16 cellular contexts compared by ENCODE assay signal in the genomic region with DNA sequence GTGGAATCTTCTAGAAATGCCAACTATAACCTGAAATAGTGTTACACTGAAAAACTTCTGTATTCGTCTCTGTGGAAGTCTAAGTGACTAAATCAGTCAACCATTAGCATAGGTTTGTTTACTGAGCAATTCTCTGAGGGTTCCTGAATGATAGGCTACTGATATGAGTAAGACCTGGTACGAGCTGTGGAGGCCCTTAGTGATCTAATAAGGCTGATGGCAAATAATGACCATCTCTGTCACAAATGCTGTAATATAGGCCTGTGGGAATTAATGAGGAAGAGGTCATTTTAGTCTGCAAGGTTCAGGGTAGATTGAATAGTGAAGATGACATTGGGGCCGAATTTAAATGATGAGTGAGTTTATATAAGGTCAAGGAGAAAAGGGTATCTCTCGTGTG.
DNase-seq lines count a peak whose midpoint lies in the region; ATAC-seq and TF ChIP-seq lines count a peak whose summit lies in the region.
"Had no signal": no experiment of that assay in that cellular context is flagged by ENCODE, and none has a peak within 500 bp of the region (broad histone marks: within the 10 kb centered on the region; RNA-seq: fewer than 3 reads in every experiment).

No MANE protein-coding gene starts in this region.

- no peak for TF ChIP-seq CTCF in endodermal cell (conservative IDR thresholded peaks at IDR 0.05)

- no peak overlapping the region for H3K4me3 ChIP-seq in endodermal cell (ENCODE audit: low read length)
- H3K4me3 ChIP-seq: thoracic aorta had no signal

- peaks cover 18% of the 10 kb centered on the region for H3K4me1 Mint-ChIP-seq in endodermal cell

- peaks cover 7% of the 10 kb centered on the region for H3K9me3 Mint-ChIP-seq in endodermal cell

- peaks cover 3% of the 10 kb centered on the region for H3K9me3 ChIP-seq in endodermal cell (ENCODE audit: control insufficient read depth, low read length)
- H3K9me3 ChIP-seq: thoracic aorta had no signal

- peaks cover 6% of the 10 kb centered on the region for H3K36me3 Mint-ChIP-seq in endodermal cell (ENCODE audit: low read depth)

- no peaks in the 10 kb centered on the region for H3K27me3 ChIP-seq in endodermal cell (ENCODE audit: control insufficient read depth, insufficient read depth, low read length, poor library complexity, severe bottlenecking)
- H3K27me3 ChIP-seq: foreskin keratinocyte had no signal

- H3K27ac ChIP-seq in endodermal cell (ENCODE audit: low read depth, low read length), result no peak overlapping the region
- H3K27ac ChIP-seq: 22Rv1, foreskin keratinocyte, thoracic aorta had no signal

- peaks cover 8% of the 10 kb centered on the region for H3K4me1 ChIP-seq in endodermal cell (ENCODE audit: control insufficient read depth, insufficient read depth, low read length)
- H3K4me1 ChIP-seq: foreskin keratinocyte had no signal

- H3K4me3 Mint-ChIP-seq in endodermal cell, result no peak overlapping the region

- no peak overlapping the region for H3K9ac ChIP-seq in endodermal cell (ENCODE audit: extremely low read depth, low read length, poor library complexity, severe bottlenecking)

- WGBS in endodermal cell (ENCODE audit: insufficient coverage in 1 of 2, insufficient read length in 1 of 2), 2 experiments, result 70 to 73% methylated on average over 4 of the region's 4 CpGs

- DNase-seq in DMS 273 (lab: John Stamatoyannopoulos, UW; ENCODE audit: unreplicated experiment), result peak; percentile 10
- no peak for DNase-seq in DMS 273 treated with DMSO at 0.1 percent for 48 hours (lab: John Stamatoyannopoulos, UW)
- peak; percentile 8 for DNase-seq in renal cortical epithelial cell (ENCODE audit: low read depth)
- DNase-seq in MV-4-11 (lab: John Stamatoyannopoulos, UW), result no peak
- DNase-seq in SW480 (ENCODE audit: low spot score), result no peak
- no peak for DNase-seq in endodermal cell
- DNase-seq: foreskin keratinocyte; HCEC 1CT; NCI-H1048; occipital lobe; stimulated activated CD4-positive, alpha-beta T cell treated with anti-CD3 and anti-CD28 coated beads, Interleukin-2, amount 100 ng/mL, for 24 hours had no signal

- no peak overlapping the region for H3K27ac Mint-ChIP-seq in endodermal cell

- no peaks in the 10 kb centered on the region for H3K27me3 Mint-ChIP-seq in endodermal cell (ENCODE audit: insufficient read depth)

- no peaks in the 10 kb centered on the region for H3K36me3 ChIP-seq in endodermal cell (ENCODE audit: control insufficient read depth, insufficient read depth, low read length)
- H3K36me3 ChIP-seq: thoracic aorta had no signal

- peak; percentile 87 for ATAC-seq in GM21723 (IDR thresholded peaks at IDR 0.05; ENCODE audit: unreplicated experiment)
- ATAC-seq in HG03159 (IDR thresholded peaks at IDR 0.05; ENCODE audit: unreplicated experiment), result peak; percentile 96
- ATAC-seq: foreskin keratinocyte, left lobe of liver had no signal

Comparison
In these comparisons a context has a peak if more than half of its experiments do, and no peak if none do; other contexts are left out.
1. DNase-seq: peak in DMS 273 (single experiment) and renal cortical epithelial cell (single experiment); none in DMS 273 treated with DMSO at 0.1 percent for 48 hours (single experiment), MV-4-11 (single experiment), SW480 (single experiment) and endodermal cell (single experiment).